31 cellular contexts compared by ENCODE assay signal in the genomic region with DNA sequence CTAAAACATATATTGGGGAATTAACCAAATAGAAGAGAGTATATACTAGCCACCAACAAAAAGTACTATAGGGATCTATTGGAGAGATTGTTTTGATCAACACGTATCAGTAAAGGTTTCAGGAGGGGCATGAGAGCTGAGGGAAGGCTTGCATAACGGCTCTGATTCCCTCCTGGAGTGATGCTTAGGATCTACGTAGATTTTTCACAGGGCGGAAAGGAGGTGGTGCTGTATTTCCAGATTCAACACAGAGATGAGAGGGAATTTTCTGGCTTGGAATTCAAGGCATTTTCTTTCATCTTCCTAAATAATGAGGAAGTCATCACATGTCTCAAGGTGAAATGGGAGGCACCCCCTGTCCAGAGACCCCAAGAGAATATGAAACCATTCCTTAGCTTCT.
"Had no signal": no experiment of that assay in that cellular context is flagged by ENCODE, and none has a peak within 500 bp of the region (broad histone marks: within the 10 kb centered on the region; RNA-seq: fewer than 3 reads in every experiment).

No MANE protein-coding gene starts in this region.

- H3K27me3 ChIP-seq: left lung, neural progenitor cell, neutrophil, right atrium auricular region, right lobe of liver, tibial nerve, uterus had no signal

- H3K36me3 ChIP-seq: left lung, lower lobe of right lung, neural progenitor cell, neutrophil, right atrium auricular region, right lobe of liver, tibial nerve, uterus had no signal

- H3K27ac Mint-ChIP-seq: naive B cell; natural killer cell; neural progenitor cell; stimulated activated memory B cell treated with anti-CD40 and anti-IgM and Interleukin-4, amounts not matched to agents 10 μg/mL and 1 μg/mL and 100 μg/mL, for 72 hours; type B pancreatic cell had no signal

- H3K4me3 ChIP-seq: left lung, lower lobe of right lung, neural progenitor cell, psoas muscle, right atrium auricular region, right lobe of liver, smooth muscle cell, tibial nerve, uterus had no signal

- H3K4me2 ChIP-seq: neural progenitor cell, smooth muscle cell had no signal

- H3K9ac ChIP-seq: neural progenitor cell, parathyroid adenoma had no signal

- H3K79me2 ChIP-seq: parathyroid adenoma had no signal

- H3K4me1 ChIP-seq: left lung, lower lobe of right lung, parathyroid adenoma, psoas muscle, right atrium auricular region, right lobe of liver, tibial nerve, uterus had no signal

- H3K4me1 Mint-ChIP-seq: immature natural killer cell; natural killer cell; stimulated activated naive CD8-positive, alpha-beta T cell treated with anti-CD3 and anti-CD28 coated beads, Interleukin-15, amount 100 ng/mL, for 72 hours had no signal

- H3K36me3 Mint-ChIP-seq: immature natural killer cell; mesothelial cell of epicardium; naive B cell; natural killer cell; stimulated activated memory B cell treated with anti-CD40 and anti-IgM and Interleukin-4, amounts not matched to agents 10 μg/mL and 1 μg/mL and 100 μg/mL, for 72 hours; type B pancreatic cell had no signal

- H3K27me3 Mint-ChIP-seq: naive B cell; stimulated activated memory B cell treated with anti-CD40 and anti-IgM and Interleukin-4, amounts not matched to agents 10 μg/mL and 1 μg/mL and 100 μg/mL, for 72 hours; type B pancreatic cell had no signal

- H2AFZ ChIP-seq: neural progenitor cell, parathyroid adenoma had no signal

- ATAC-seq: left colon; left lung; lower lobe of right lung; natural killer cell; psoas muscle; right lobe of liver; stimulated activated memory B cell treated with anti-CD40 and anti-IgM and Interleukin-4, amounts not matched to agents 10 μg/mL and 1 μg/mL and 100 μg/mL, for 72 hours; stimulated activated naive CD8-positive, alpha-beta T cell treated with anti-CD3 and anti-CD28 coated beads, Interleukin-15, amount 100 ng/mL, for 72 hours had no signal

- H3K27ac ChIP-seq: left lung, lower lobe of right lung, neural progenitor cell, neutrophil, parathyroid adenoma, psoas muscle, right atrium auricular region, right lobe of liver, tibial nerve, uterus had no signal

- FAIRE-seq: islet of Langerhans, kidney had no signal

- H3K9me3 ChIP-seq: left lung, neutrophil, psoas muscle, right atrium auricular region, right lobe of liver, uterus had no signal

- H3K4me3 Mint-ChIP-seq: immature natural killer cell; mesothelial cell of epicardium; naive B cell; natural killer cell; neural progenitor cell; stimulated activated memory B cell treated with anti-CD40 and anti-IgM and Interleukin-4, amounts not matched to agents 10 μg/mL and 1 μg/mL and 100 μg/mL, for 72 hours; stimulated activated naive CD8-positive, alpha-beta T cell treated with anti-CD3 and anti-CD28 coated beads, Interleukin-15, amount 100 ng/mL, for 72 hours; type B pancreatic cell had no signal

- DNase-seq: hippocampal formation; immature natural killer cell; kidney; left colon; left lung; lower lobe of right lung; mammary epithelial cell; mesenchymal stem cell; naive B cell; natural killer cell; occipital lobe; psoas muscle; right lobe of liver; stimulated activated CD4-positive, alpha-beta T cell treated with anti-CD3 and anti-CD28 coated beads, Interleukin-1b, Interleukin-23, amount 100 ng/mL, for 48 hours; stimulated activated CD4-positive, alpha-beta T cell treated with anti-CD3 and anti-CD28 coated beads, Interleukin-2, amount 100 ng/mL, for 48 hours; stimulated activated CD4-positive, alpha-beta T cell treated with anti-CD3 and anti-CD28 coated beads, Interleukin-4, amount 100 ng/mL, for 4 hours; stimulated activated CD8-positive, alpha-beta memory T cell treated with anti-CD3 and anti-CD28 coated beads, Interleukin-4, amount 100 ng/mL, for 48 hours; stimulated activated naive CD4-positive, alpha-beta T cell treated with Interleukin-2 at 50 U/mL for 16 hours; stimulated activated naive CD8-positive, alpha-beta T cell treated with anti-CD3 and anti-CD28 coated beads, Interleukin-15, amount 100 ng/mL, for 72 hours; substantia nigra; uterus had no signal
